In the genomic region with DNA sequence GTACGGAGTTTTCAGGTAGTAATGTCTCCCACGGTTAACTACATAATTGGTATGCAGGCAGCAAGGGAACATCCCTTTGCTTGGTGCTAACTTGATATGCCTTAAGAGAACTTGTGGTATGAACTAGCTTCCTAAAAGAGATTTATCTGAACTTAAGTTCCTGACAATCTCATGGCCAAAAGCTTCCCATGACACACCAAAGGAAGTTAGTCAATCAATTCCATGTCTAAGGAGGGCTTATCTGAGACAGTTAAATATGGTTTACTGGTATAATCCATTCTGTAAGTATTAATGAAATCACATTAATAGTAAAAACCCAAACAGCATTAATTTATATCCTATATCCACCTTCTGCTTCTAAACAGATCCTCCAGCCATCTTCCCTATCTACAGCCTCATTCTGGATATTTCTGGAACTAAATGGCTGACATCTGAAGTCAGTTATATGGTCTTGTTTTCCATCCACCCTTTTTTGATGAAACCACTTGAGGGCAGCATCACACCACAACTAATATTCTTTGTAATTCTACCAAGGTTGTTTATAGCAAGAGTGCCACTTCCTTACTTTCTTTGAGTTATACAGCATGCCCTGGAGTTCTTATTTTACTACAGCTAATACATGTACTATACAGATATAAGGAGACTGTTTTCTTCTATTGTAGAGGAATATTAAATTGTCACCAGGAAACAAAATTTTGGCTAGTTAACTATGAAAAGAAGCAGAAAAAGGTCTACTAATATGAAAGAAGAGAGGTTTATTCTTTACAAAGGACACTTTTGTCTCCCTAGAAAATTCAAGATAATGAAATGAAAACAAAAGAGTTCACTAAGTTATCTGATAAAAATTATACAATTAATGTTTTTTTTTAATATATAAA, we compare ENCODE assay signal across 8 cellular contexts. TPM values are rescaled to one million over a fixed set of nuclear protein-coding genes. Genes with fewer than 3 reads are reported as not detected.
DNase-seq lines count a peak whose midpoint lies in the region; ATAC-seq and TF ChIP-seq lines count a peak whose summit lies in the region.

No MANE protein-coding gene starts in this region.

- TF ChIP-seq CTCF in glutamatergic neuron (IDR thresholded peaks at IDR 0.05; ENCODE audit: partially characterized antibody, unreplicated experiment), result peak; percentile 35

- no peak overlapping the region for H3K27ac Mint-ChIP-seq in activated naive CD4-positive, alpha-beta T cell treated with anti-CD3 and anti-CD28 coated beads for 36 hours
- H3K27ac Mint-ChIP-seq in glutamatergic neuron (ENCODE audit: unreplicated experiment), result no peak overlapping the region

- no peaks in the 10 kb centered on the region for H3K9me3 Mint-ChIP-seq in activated naive CD4-positive, alpha-beta T cell treated with anti-CD3 and anti-CD28 coated beads for 36 hours
- H3K9me3 Mint-ChIP-seq in glutamatergic neuron (ENCODE audit: unreplicated experiment), result no peaks in the 10 kb centered on the region

- DNase-seq in AML-193 (lab: John Stamatoyannopoulos, UW) (peak; percentile 76 to 82), HUDEP-2 (lab: John Stamatoyannopoulos, UW; ENCODE audit: unreplicated experiment in 76 of 76) (peak in 53 of 76 experiments; percentile 3 to 78 (median 42)), NOMO-1 treated with DMSO at 0.1 percent for 48 hours (lab: John Stamatoyannopoulos, UW; ENCODE audit: unreplicated experiment) (peak; percentile 75), glutamatergic neuron (no peak), pulmonary artery endothelial cell (ENCODE audit: low read depth, low spot score) (peak; percentile 70)
- DNase-seq in activated naive CD4-positive, alpha-beta T cell treated with anti-CD3 and anti-CD28 coated beads for 36 hours, result peak; percentile 71

- H3K4me3 Mint-ChIP-seq in activated naive CD4-positive, alpha-beta T cell treated with anti-CD3 and anti-CD28 coated beads for 36 hours, result no peak overlapping the region
- no peak overlapping the region for H3K4me3 Mint-ChIP-seq in glutamatergic neuron (ENCODE audit: unreplicated experiment)

- ATAC-seq in GM18502 (IDR thresholded peaks at IDR 0.05; ENCODE audit: poor library complexity, unreplicated experiment) (peak; percentile 65), HG03457 (IDR thresholded peaks at IDR 0.05; ENCODE audit: unreplicated experiment) (no peak)

- H3K4me1 Mint-ChIP-seq in activated naive CD4-positive, alpha-beta T cell treated with anti-CD3 and anti-CD28 coated beads for 36 hours (ENCODE audit: low read depth), result peaks cover 4% of the 10 kb centered on the region
- no peaks in the 10 kb centered on the region for H3K4me1 Mint-ChIP-seq in glutamatergic neuron (ENCODE audit: low read depth, unreplicated experiment)

- H3K36me3 Mint-ChIP-seq in activated naive CD4-positive, alpha-beta T cell treated with anti-CD3 and anti-CD28 coated beads for 36 hours (ENCODE audit: low read depth), result no peaks in the 10 kb centered on the region
- H3K36me3 Mint-ChIP-seq in glutamatergic neuron (ENCODE audit: unreplicated experiment), result no peaks in the 10 kb centered on the region

- H3K27me3 Mint-ChIP-seq in activated naive CD4-positive, alpha-beta T cell treated with anti-CD3 and anti-CD28 coated beads for 36 hours (ENCODE audit: low read depth), result no peaks in the 10 kb centered on the region
- no peaks in the 10 kb centered on the region for H3K27me3 Mint-ChIP-seq in glutamatergic neuron (ENCODE audit: unreplicated experiment)

- intact Hi-C loops in activated naive CD4-positive, alpha-beta T cell treated with anti-CD3 and anti-CD28 coated beads for 36 hours (cut with micrococcal nuclease), result loop anchor here (1.0 to 2.0 kb wide), 5 partner anchors 69 to 601 kb away; no protein-coding TSS in a partner anchor

- CTCF ChIA-PET in activated naive CD4-positive, alpha-beta T cell treated with anti-CD3 and anti-CD28 coated beads for 36 hours (lab: Charles Lee), result interaction anchor here (0.5 to 10.1 kb wide), 23 partner anchors 10 to 619 kb away, joined by 3 to 81 read pairs (median 4); no protein-coding TSS in a partner anchor

RNA-seq across cellular contexts. Expression of gene SHOC1, which starts 34.7 kb away (rescaled TPM):
- not detected for total RNA-seq in activated naive CD4-positive, alpha-beta T cell treated with anti-CD3 and anti-CD28 coated beads for 36 hours
- total RNA-seq in glutamatergic neuron (ENCODE audit: unreplicated experiment), result not detected
- not detected in 2 replicates for total RNA-seq in pulmonary artery endothelial cell
